10 cellular contexts compared by ENCODE assay signal in the genomic region with DNA sequence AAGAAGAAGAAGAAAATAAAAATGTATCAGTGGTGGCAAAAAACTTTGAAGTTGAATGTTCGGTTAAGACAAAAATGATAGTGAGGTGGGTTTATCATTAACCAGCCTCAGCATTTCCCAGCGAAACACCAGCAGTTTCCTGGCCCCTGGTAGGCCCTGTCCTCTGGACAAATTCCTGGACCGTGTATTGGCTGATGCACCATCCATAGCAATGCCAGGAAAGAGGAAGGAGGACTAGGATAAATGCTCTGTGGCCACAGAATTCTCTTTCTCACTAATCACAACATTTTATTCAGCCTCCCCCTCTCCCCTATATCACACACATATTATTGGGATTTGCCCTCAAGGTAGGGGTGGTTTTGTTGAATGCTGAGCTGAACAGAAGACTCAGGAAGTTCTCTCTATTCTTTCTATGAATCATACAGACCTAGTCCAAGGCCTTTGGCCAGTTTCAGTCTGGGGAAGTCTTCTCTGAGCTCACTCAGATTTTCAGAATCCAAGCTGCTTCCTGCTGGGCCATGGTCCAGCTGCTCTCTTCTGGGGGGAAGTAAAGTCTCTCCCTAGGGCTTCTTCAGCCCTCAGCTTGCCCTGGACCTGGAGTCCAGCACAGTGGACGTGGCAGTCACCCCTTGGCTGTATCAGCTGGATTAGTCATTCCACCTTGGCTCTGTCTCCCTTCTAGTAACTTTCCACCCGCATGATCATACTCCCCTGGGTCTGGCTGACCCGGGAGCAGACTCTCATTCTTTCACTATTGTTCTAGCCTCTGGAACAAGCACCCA. TPM values are rescaled to one million over a fixed set of nuclear protein-coding genes. Genes with fewer than 3 reads are reported as not detected.
DNase-seq lines count a peak whose midpoint lies in the region; ATAC-seq, FAIRE-seq and TF ChIP-seq lines count a peak whose summit lies in the region.
"Had no signal": no experiment of that assay in that cellular context is flagged by ENCODE, and none has a peak within 500 bp of the region (broad histone marks: within the 10 kb centered on the region; RNA-seq: fewer than 3 reads in every experiment).

No MANE protein-coding gene starts in this region.

- H3K4me1 ChIP-seq in HEK293 (ENCODE audit: control insufficient read depth, insufficient read depth, low read length) (peaks cover 18% of the 10 kb centered on the region), kidney (ENCODE audit: control insufficient read depth in 1 of 2, insufficient read depth in 1 of 2, low read depth in 1 of 2, low read length in 2 of 2) (peaks cover 22 to 28% of the 10 kb centered on the region in 2 donors), stomach (peaks cover 15 to 47% (median 41%) of the 10 kb centered on the region in 4 donors)

- 17 to 29% (median 22%) methylated on average over 6 of the region's 6 CpGs for WGBS in stomach, 5 donors

- H3K27me3 Mint-ChIP-seq in stimulated activated memory B cell treated with anti-CD40 and anti-IgM and Interleukin-4, amounts not matched to agents 10 μg/mL and 1 μg/mL and 100 μg/mL, for 72 hours = peaks cover 34% of the 10 kb centered on the region
- H3K27me3 Mint-ChIP-seq in natural killer cell treated with Interleukin-12 subunit alpha and Interleukin-12 subunit beta and Interleukin-15 and Interleukin-18, amount 100 ng/mL, for 72 hours = peaks cover 0 to 3% of the 10 kb centered on the region in 2 donors

- peak; percentile 70 for FAIRE-seq in kidney (lab: Jason Lieb, UNC)

- peak; percentile 94 for DNase-seq in brain pericyte (ENCODE audit: low read depth, low spot score)
- DNase-seq in kidney = peak; percentile 97
- DNase-seq in stomach = peak; percentile 83
- no peak for DNase-seq in NAMALWA (ENCODE audit: low spot score)
- no peak for DNase-seq in natural killer cell treated with Interleukin-12 subunit alpha and Interleukin-12 subunit beta and Interleukin-15 and Interleukin-18, amount 100 ng/mL, for 72 hours (ENCODE audit: low spot score)

- H3K9me3 ChIP-seq in HEK293 (ENCODE audit: control insufficient read depth, insufficient read depth, low read depth, low read length) = no peaks in the 10 kb centered on the region
- no peaks in the 10 kb centered on the region for H3K9me3 ChIP-seq in kidney (ENCODE audit: control insufficient read depth in 1 of 2, low read length in 2 of 2)
- no peaks in the 10 kb centered on the region for H3K9me3 ChIP-seq in stomach

- H3K36me3 ChIP-seq in HEK293 (ENCODE audit: control insufficient read depth in 2 of 2, insufficient read depth in 1 of 2, low read length in 2 of 2) (no peaks in the 10 kb centered on the region), kidney (ENCODE audit: control insufficient read depth in 1 of 2, insufficient read depth in 2 of 2, low read length in 2 of 2) (peaks cover 0 to 4% of the 10 kb centered on the region in 2 donors), stomach (no peaks in the 10 kb centered on the region)

- H3K27me3 ChIP-seq in stomach = no peaks in the 10 kb centered on the region

- intact Hi-C loops in kidney (cut with DNase I) (no loop called here), stomach (cut with DNase I; ENCODE audit: low total_unique reads) (no loop called here)

- H3K27ac ChIP-seq in HEK293 (ENCODE audit: extremely low read depth, low read depth, low read length) = peak overlapping the region; percentile 55; the same call in 1 of the 2 replicates
- H3K27ac ChIP-seq in kidney (ENCODE audit: low read depth in 2 of 2, low read length in 2 of 2) = peak overlapping the region; percentile 86 to 93
- peak overlapping the region; percentile 41 to 89 (median 83) for H3K27ac ChIP-seq in stomach

- peaks cover 14% of the 10 kb centered on the region for H3K4me1 Mint-ChIP-seq in stimulated activated memory B cell treated with anti-CD40 and anti-IgM and Interleukin-4, amounts not matched to agents 10 μg/mL and 1 μg/mL and 100 μg/mL, for 72 hours
- peaks cover 11 to 13% of the 10 kb centered on the region in 2 donors for H3K4me1 Mint-ChIP-seq in natural killer cell treated with Interleukin-12 subunit alpha and Interleukin-12 subunit beta and Interleukin-15 and Interleukin-18, amount 100 ng/mL, for 72 hours (ENCODE audit: low read depth in 2 of 2)

- ATAC-seq in stimulated activated memory B cell treated with anti-CD40 and anti-IgM and Interleukin-4, amounts not matched to agents 10 μg/mL and 1 μg/mL and 100 μg/mL, for 72 hours = no peak
- ATAC-seq in HG03280 (IDR thresholded peaks at IDR 0.05; ENCODE audit: unreplicated experiment) = no peak
- no peak for ATAC-seq in natural killer cell treated with Interleukin-12 subunit alpha and Interleukin-12 subunit beta and Interleukin-15 and Interleukin-18, amount 100 ng/mL, for 72 hours

- TF ChIP-seq CTCF in HEK293 (tag by site-specific recombination; IDR thresholded peaks at IDR 0.05) (no peak), kidney (IDR thresholded peaks at IDR 0.05; ENCODE audit: borderline replicate concordance, extremely low read depth, insufficient read depth) (no peak), stomach (IDR thresholded peaks at IDR 0.05) (peak in 1 of 7 experiments; percentile 5)

- H3K27ac Mint-ChIP-seq in stimulated activated memory B cell treated with anti-CD40 and anti-IgM and Interleukin-4, amounts not matched to agents 10 μg/mL and 1 μg/mL and 100 μg/mL, for 72 hours = no peak overlapping the region
- no peak overlapping the region for H3K27ac Mint-ChIP-seq in natural killer cell treated with Interleukin-12 subunit alpha and Interleukin-12 subunit beta and Interleukin-15 and Interleukin-18, amount 100 ng/mL, for 72 hours

- no peak for TF ChIP-seq EP300 in stomach (IDR thresholded peaks at IDR 0.05)

- H3K36me3 Mint-ChIP-seq in stimulated activated memory B cell treated with anti-CD40 and anti-IgM and Interleukin-4, amounts not matched to agents 10 μg/mL and 1 μg/mL and 100 μg/mL, for 72 hours = no peaks in the 10 kb centered on the region
- no peaks in the 10 kb centered on the region for H3K36me3 Mint-ChIP-seq in natural killer cell treated with Interleukin-12 subunit alpha and Interleukin-12 subunit beta and Interleukin-15 and Interleukin-18, amount 100 ng/mL, for 72 hours

- no peaks in the 10 kb centered on the region for H3K9me3 Mint-ChIP-seq in stimulated activated memory B cell treated with anti-CD40 and anti-IgM and Interleukin-4, amounts not matched to agents 10 μg/mL and 1 μg/mL and 100 μg/mL, for 72 hours
- no peaks in the 10 kb centered on the region for H3K9me3 Mint-ChIP-seq in natural killer cell treated with Interleukin-12 subunit alpha and Interleukin-12 subunit beta and Interleukin-15 and Interleukin-18, amount 100 ng/mL, for 72 hours
- H3K9me3 Mint-ChIP-seq: activated naive CD4-positive, alpha-beta T cell treated with anti-CD3 and anti-CD28 coated beads, Interleukin-2, amount 50 U/mL, for 72 hours had no signal

- H3K9ac ChIP-seq in kidney (ENCODE audit: low read length in 2 of 2) = peak overlapping the region in 1 of 2 donors; percentile 27

- POLR2A ChIA-PET in HEK293 (lab: Yijun Ruan, JAX) = interaction anchor here (1.0 kb wide), 1 partner anchor 9 kb away, joined by 3 read pairs; no protein-coding TSS in a partner anchor

- H3K4me3 Mint-ChIP-seq in stimulated activated memory B cell treated with anti-CD40 and anti-IgM and Interleukin-4, amounts not matched to agents 10 μg/mL and 1 μg/mL and 100 μg/mL, for 72 hours = no peak overlapping the region
- H3K4me3 Mint-ChIP-seq in natural killer cell treated with Interleukin-12 subunit alpha and Interleukin-12 subunit beta and Interleukin-15 and Interleukin-18, amount 100 ng/mL, for 72 hours = no peak overlapping the region

- TF ChIP-seq POLR2A in stomach (IDR thresholded peaks at IDR 0.05) = no peak

- H3K4me3 ChIP-seq in HEK293 (ENCODE audit: low read depth, low read length) (no peak overlapping the region), kidney (ENCODE audit: low read length in 2 of 2) (no peak overlapping the region), stomach (no peak overlapping the region)

- CTCF ChIA-PET in HEK293 (lab: Yijun Ruan, JAX) = interaction anchor here (0.6 to 1.2 kb wide), 4 partner anchors 9 to 254 kb away, joined by 3 to 9 read pairs (median 4); partner anchors contain the start of gene NMB

TF ChIP-seq in HEK293, 187 proteins besides CTCF, POLR2A, EP300 and RAD21 (continues in another document):
- TF ChIP-seq ZBTB8A (tag by site-specific recombination; IDR thresholded peaks at IDR 0.05) (no peak), ZIC2 (tag by site-specific recombination; IDR thresholded peaks at IDR 0.05) (peak; percentile 26; the same call in 1 of the 2 replicates), ZNF76 (tag by site-specific recombination; IDR thresholded peaks at IDR 0.05; ENCODE audit: borderline replicate concordance, low read depth) (no peak), ZNF600 (tag by site-specific recombination; IDR thresholded peaks at IDR 0.05) (peak; percentile 28; the same call in 1 of the 2 replicates), ZBTB17 (tag by site-specific recombination; IDR thresholded peaks at IDR 0.05) (no peak), MYNN (tag by site-specific recombination; IDR thresholded peaks at IDR 0.05; ENCODE audit: borderline replicate concordance) (no peak), MEIS1 (CRISPR knock-in tag; IDR thresholded peaks at IDR 0.05; ENCODE audit: borderline replicate concordance) (no peak)
- TF ChIP-seq, protein P1, sequence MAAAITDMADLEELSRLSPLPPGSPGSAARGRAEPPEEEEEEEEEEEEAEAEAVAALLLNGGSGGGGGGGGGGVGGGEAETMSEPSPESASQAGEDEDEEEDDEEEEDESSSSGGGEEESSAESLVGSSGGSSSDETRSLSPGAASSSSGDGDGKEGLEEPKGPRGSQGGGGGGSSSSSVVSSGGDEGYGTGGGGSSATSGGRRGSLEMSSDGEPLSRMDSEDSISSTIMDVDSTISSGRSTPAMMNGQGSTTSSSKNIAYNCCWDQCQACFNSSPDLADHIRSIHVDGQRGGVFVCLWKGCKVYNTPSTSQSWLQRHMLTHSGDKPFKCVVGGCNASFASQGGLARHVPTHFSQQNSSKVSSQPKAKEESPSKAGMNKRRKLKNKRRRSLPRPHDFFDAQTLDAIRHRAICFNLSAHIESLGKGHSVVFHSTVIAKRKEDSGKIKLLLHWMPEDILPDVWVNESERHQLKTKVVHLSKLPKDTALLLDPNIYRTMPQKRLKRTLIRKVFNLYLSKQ (tag by site-specific recombination; IDR thresholded peaks at IDR 0.05; ENCODE audit: borderline replicate concordance) = no peak

RNA-seq across cellular contexts. Expression of gene SLC28A1, which starts 27.6 kb away (rescaled TPM):
- total RNA-seq in kidney = 12.8 TPM
- polyA plus RNA-seq in kidney (ENCODE audit: insufficient read depth, low read depth, low replicate concordance) = 51.2 TPM
- total RNA-seq in stomach = under 1 TPM in 1 of 5 donors, not detected in 4; 0.92 TPM
- not detected for polyA plus RNA-seq in stomach
- total RNA-seq in natural killer cell treated with Interleukin-12 subunit alpha and Interleukin-12 subunit beta and Interleukin-15 and Interleukin-18, amount 100 ng/mL, for 72 hours = not detected
- total RNA-seq: subcutaneous adipose tissue had no signal

Comparison
In these comparisons a context has a peak if more than half of its experiments do, and no peak if none do; other contexts are left out.
1. DNase-seq: peak in brain pericyte (single experiment), kidney (single experiment) and stomach (single experiment); none in NAMALWA (single experiment) and natural killer cell treated with Interleukin-12 subunit alpha and Interleukin-12 subunit beta and Interleukin-15 and Interleukin-18, amount 100 ng/mL, for 72 hours (single experiment).
2. Peak in every context shown above with its lines, with median percentiles within 50 percentile points of each other: H3K27ac ChIP-seq.